Comparison of ENCODE assay signal across 8 cellular contexts in the genomic region with DNA sequence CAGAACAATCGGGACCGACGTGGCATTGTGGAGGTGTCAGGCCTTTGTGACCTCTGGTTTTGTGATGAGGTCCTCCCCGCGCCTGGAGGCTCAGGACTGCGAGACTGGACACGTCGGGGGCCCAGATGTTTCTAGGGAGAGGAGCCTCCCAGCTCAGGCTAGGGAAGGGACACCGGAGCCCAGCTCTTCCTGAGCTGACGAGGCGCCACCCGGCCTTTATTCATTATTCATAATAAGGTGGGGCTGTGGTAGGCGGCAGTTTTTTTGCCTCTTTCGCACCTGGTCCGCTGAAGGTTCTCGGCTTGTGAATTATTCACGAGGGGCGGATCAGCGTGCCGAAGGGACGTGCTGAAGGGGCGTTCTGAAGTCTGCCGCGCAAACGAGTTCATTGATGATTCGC. TPM values are rescaled to one million over a fixed set of nuclear protein-coding genes. Genes with fewer than 3 reads are reported as not detected.
DNase-seq lines count a peak whose midpoint lies in the region; ATAC-seq and TF ChIP-seq lines count a peak whose summit lies in the region.

No MANE protein-coding gene starts in this region.

- intact Hi-C loops in CD4-positive, alpha-beta T cell (cut with DNase I, micrococcal nuclease) = loop anchor here (2.0 to 10.0 kb wide), 5 partner anchors 45 to 833 kb away; a partner anchor contains a TSS

- H3K9me3 ChIP-seq in CD4-positive, alpha-beta T cell (ENCODE audit: control insufficient read depth, low read length) = no peaks in the 10 kb centered on the region
- H3K9me3 ChIP-seq in mucosa of rectum (ENCODE audit: control insufficient read depth in 2 of 2, low read length in 2 of 2) = no peaks in the 10 kb centered on the region

- TF ChIP-seq CTCF in CD4-positive, alpha-beta T cell (IDR thresholded peaks at IDR 0.05) = no peak
- TF ChIP-seq CTCF in LNCaP clone FGC (IDR thresholded peaks at IDR 0.05; ENCODE audit: control insufficient read depth, extremely low read depth, insufficient read depth) = no peak
- TF ChIP-seq CTCF in choroid plexus epithelial cell (conservative IDR thresholded peaks at IDR 0.05; ENCODE audit: low read depth, low read length) = no peak

- POLR2A ChIA-PET in CD4-positive, alpha-beta T cell (lab: Charles Lee) = interaction anchor here (0.6 to 2.4 kb wide), 12 partner anchors 27 to 830 kb away, joined by 3 to 29 read pairs (median 7); a partner anchor contains a TSS

- peaks cover 6 to 7% of the 10 kb centered on the region in 2 donors for H3K36me3 ChIP-seq in mucosa of rectum (ENCODE audit: control insufficient read depth in 2 of 2, insufficient read depth in 2 of 2, low read length in 2 of 2)

- ATAC-seq in CD4-positive, alpha-beta T cell (ENCODE audit: poor library complexity) = peak; percentile 5
- peak; percentile 13 for ATAC-seq in stimulated activated naive CD8-positive, alpha-beta T cell treated with anti-CD3 and anti-CD28 coated beads, Interleukin-15, amount 100 ng/mL, for 72 hours

- peaks cover 20% of the 10 kb centered on the region in 2 donors for H3K4me1 ChIP-seq in mucosa of rectum (ENCODE audit: control insufficient read depth in 2 of 2, insufficient read depth in 2 of 2, low read length in 2 of 2)

- CTCF ChIA-PET in CD4-positive, alpha-beta T cell (lab: Charles Lee) = interaction anchor here (1.3 to 3.9 kb wide), 3 partner anchors 9 to 332 kb away, joined by 3 to 12 read pairs (median 12); no protein-coding TSS in a partner anchor

- no peaks in the 10 kb centered on the region for H3K27me3 Mint-ChIP-seq in CD4-positive, alpha-beta T cell
- H3K27me3 Mint-ChIP-seq in stimulated activated naive CD8-positive, alpha-beta T cell treated with anti-CD3 and anti-CD28 coated beads, Interleukin-15, amount 100 ng/mL, for 72 hours = no peaks in the 10 kb centered on the region

- H3K9me3 Mint-ChIP-seq in CD4-positive, alpha-beta T cell = no peaks in the 10 kb centered on the region
- H3K9me3 Mint-ChIP-seq in stimulated activated naive CD8-positive, alpha-beta T cell treated with anti-CD3 and anti-CD28 coated beads, Interleukin-15, amount 100 ng/mL, for 72 hours = no peaks in the 10 kb centered on the region

- no peaks in the 10 kb centered on the region for H3K27me3 ChIP-seq in CD4-positive, alpha-beta T cell (ENCODE audit: control insufficient read depth, insufficient read depth, low read length)
- H3K27me3 ChIP-seq in mucosa of rectum (ENCODE audit: control insufficient read depth in 2 of 2, insufficient read depth in 2 of 2, low read length in 2 of 2) = peaks cover 3 to 6% of the 10 kb centered on the region in 2 donors

- DNase-seq in CD4-positive, alpha-beta T cell = peak; percentile 7 to 49 (median 29)
- DNase-seq in LNCaP clone FGC (ENCODE audit: low read depth) (no peak), UCSD-AML1 (lab: John Stamatoyannopoulos, UW; ENCODE audit: unreplicated experiment) (peak; percentile 32), choroid plexus epithelial cell (ENCODE audit: low read depth) (peak; percentile 7), ACHN (no peak), NCI-H226 (no peak)
- DNase-seq in stimulated activated naive CD8-positive, alpha-beta T cell treated with anti-CD3 and anti-CD28 coated beads, Interleukin-15, amount 100 ng/mL, for 72 hours = peak; percentile 44 to 50

- H3K4me1 Mint-ChIP-seq in CD4-positive, alpha-beta T cell (ENCODE audit: low read depth) = peaks cover 53% of the 10 kb centered on the region
- peaks cover 58% of the 10 kb centered on the region for H3K4me1 Mint-ChIP-seq in stimulated activated naive CD8-positive, alpha-beta T cell treated with anti-CD3 and anti-CD28 coated beads, Interleukin-15, amount 100 ng/mL, for 72 hours

- peak overlapping the region; percentile 80 for H3K4me3 ChIP-seq in LNCaP clone FGC (ENCODE audit: low read depth, low read length)
- peak overlapping the region; percentile 65 for H3K4me3 ChIP-seq in choroid plexus epithelial cell (ENCODE audit: low read depth, low read length)
- H3K4me3 ChIP-seq in mucosa of rectum (ENCODE audit: low read length in 2 of 2) = peak overlapping the region; percentile 54 to 75

- H3K27ac ChIP-seq in CD4-positive, alpha-beta T cell (ENCODE audit: low read depth, low read length) = peak overlapping the region; percentile 59
- H3K27ac ChIP-seq in mucosa of rectum (ENCODE audit: low read depth in 2 of 2, low read length in 2 of 2) = peak overlapping the region in 1 of 2 donors; percentile 65

- H3K36me3 Mint-ChIP-seq in CD4-positive, alpha-beta T cell (ENCODE audit: low read depth) = peaks cover 25% of the 10 kb centered on the region

- in situ Hi-C loops in ACHN (cut with HindIII; ENCODE audit: low pct_ligation_motif_present, low pct_unique_long_range_greater_than_20kb, low sequenced_read_pairs) = no loop called here

- peak overlapping the region; percentile 95 for H3K4me3 Mint-ChIP-seq in CD4-positive, alpha-beta T cell
- peak overlapping the region; percentile 90 to 98 for H3K4me3 Mint-ChIP-seq in stimulated activated naive CD8-positive, alpha-beta T cell treated with anti-CD3 and anti-CD28 coated beads, Interleukin-15, amount 100 ng/mL, for 72 hours

- H3K9ac ChIP-seq in mucosa of rectum (ENCODE audit: low read depth in 1 of 2, low read length in 2 of 2) = peak overlapping the region; percentile 63

- peak overlapping the region; percentile 88 for H3K27ac Mint-ChIP-seq in CD4-positive, alpha-beta T cell
- peak overlapping the region; percentile 96 to 97 for H3K27ac Mint-ChIP-seq in stimulated activated naive CD8-positive, alpha-beta T cell treated with anti-CD3 and anti-CD28 coated beads, Interleukin-15, amount 100 ng/mL, for 72 hours

RNA-seq across cellular contexts. Expression of a gene that starts 2.3 kb away (rescaled TPM):
- 10 to 100 TPM; 70.0 to 72.1 TPM for total RNA-seq in CD4-positive, alpha-beta T cell

RNA-seq across cellular contexts. Expression of a gene that starts 27.1 kb away (rescaled TPM):
- 100 to 1,000 TPM; 182 to 190 TPM for total RNA-seq in CD4-positive, alpha-beta T cell

RNA-seq across cellular contexts. Expression of a gene that starts 41.5 kb away (rescaled TPM):
- 10 to 100 TPM; 62.6 to 66.2 TPM for total RNA-seq in CD4-positive, alpha-beta T cell

RNA-seq across cellular contexts. Expression of a gene that starts 46.3 kb away (rescaled TPM):
- total RNA-seq in CD4-positive, alpha-beta T cell = 10 to 100 TPM; 27.3 to 29.4 TPM

RNA-seq across cellular contexts. Expression of a gene that starts 46.8 kb away (rescaled TPM):
- 10 to 100 TPM; 50.1 to 53.2 TPM for total RNA-seq in CD4-positive, alpha-beta T cell

Comparison
In these comparisons a context has a peak if more than half of its experiments do, and no peak if none do; other contexts are left out.
1. DNase-seq: peak in CD4-positive, alpha-beta T cell (10 of 10), UCSD-AML1 (single experiment), choroid plexus epithelial cell (single experiment) and stimulated activated naive CD8-positive, alpha-beta T cell treated with anti-CD3 and anti-CD28 coated beads, Interleukin-15, amount 100 ng/mL, for 72 hours (2 of 2); none in LNCaP clone FGC (single experiment), ACHN (single experiment) and NCI-H226 (single experiment).
2. Peak in every context shown above with its lines, with median percentiles within 50 percentile points of each other: H3K4me3 ChIP-seq.